Comparison of ENCODE assay signal across 15 cellular contexts in the genomic region with DNA sequence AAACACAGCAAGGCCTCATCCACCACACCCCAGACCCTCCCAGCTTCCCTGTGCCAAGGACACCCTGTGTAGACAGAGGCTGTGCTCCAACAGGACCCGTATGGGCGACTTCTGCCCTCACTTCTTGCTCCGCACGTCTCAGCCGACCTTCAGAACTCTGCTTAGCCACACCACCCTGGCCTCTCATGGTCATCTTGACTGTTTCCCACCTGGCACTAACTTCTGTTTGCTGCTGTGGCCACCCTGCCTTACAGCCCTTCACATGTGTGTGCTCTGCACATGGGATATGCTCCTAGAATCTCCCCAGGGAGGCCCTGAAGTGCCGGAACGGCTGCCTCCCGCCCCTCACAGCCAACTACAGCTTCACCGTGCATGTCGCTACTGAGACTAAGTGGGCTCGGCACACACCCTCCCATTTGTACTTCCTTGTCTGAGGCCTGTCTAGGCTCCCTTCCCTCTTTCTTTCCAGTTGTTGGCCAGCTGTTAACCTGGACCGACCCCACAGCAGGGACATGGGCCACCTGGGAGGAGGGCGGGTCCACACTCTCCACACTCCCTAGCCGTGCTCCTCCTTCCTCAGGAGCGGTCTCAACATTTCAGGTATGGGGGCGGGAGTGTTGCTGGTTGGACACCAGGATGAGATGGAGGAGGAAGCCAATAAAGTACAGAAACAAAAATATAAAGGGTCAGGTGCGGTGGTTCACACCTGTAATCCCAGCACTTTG.
A peak's percentile ranks its signal among the peaks of the same experiment; 100 is the strongest.
DNase-seq lines count a peak whose midpoint lies in the region; ATAC-seq and TF ChIP-seq lines count a peak whose summit lies in the region.
"Had no signal": no experiment of that assay in that cellular context is flagged by ENCODE, and none has a peak within 500 bp of the region (broad histone marks: within the 10 kb centered on the region; RNA-seq: fewer than 3 reads in every experiment).

No MANE protein-coding gene starts in this region.

- DNase-seq in cardiac muscle cell (ENCODE audit: low read depth in 1 of 2, low spot score in 1 of 2) (no peak), Right ventricle myocardium superior (no peak), RWPE1 (ENCODE audit: low spot score) (no peak), lower lobe of right lung (no peak), type B pancreatic cell (ENCODE audit: extremely low spot score, unreplicated experiment) (no peak), HUDEP-2 (lab: John Stamatoyannopoulos, UW; ENCODE audit: unreplicated experiment in 76 of 76) (no peak)
- DNase-seq in stimulated activated CD4-positive, alpha-beta T cell treated with anti-CD3 and anti-CD28 coated beads, Interleukin-1b, Interleukin-23, amount 100 ng/mL, for 48 hours, result no peak
- DNase-seq in activated effector memory CD4-positive, alpha-beta T cell treated with Interleukin-2 at 50 U/mL for 16 hours, result no peak
- DNase-seq: cerebellar nuclear complex; esophagus squamous epithelium; mesendoderm; NK-92 treated with Interleukin-12 subunit alpha and Interleukin-12 subunit beta, amount 100 ng/mL, for 24 hours; SK-N-SH had no signal

- POLR2A ChIA-PET in RWPE1 (lab: Yijun Ruan, JAX; ENCODE audit: low non-redundant PET), result no interaction called here

- peaks cover 9% of the 10 kb centered on the region for H3K4me1 Mint-ChIP-seq in type B pancreatic cell (ENCODE audit: unreplicated experiment)

- H3K9me3 Mint-ChIP-seq in type B pancreatic cell, result no peaks in the 10 kb centered on the region

- H3K36me3 Mint-ChIP-seq in type B pancreatic cell, result peaks cover 15% of the 10 kb centered on the region

- no peaks in the 10 kb centered on the region for H3K27me3 Mint-ChIP-seq in type B pancreatic cell

- no peak overlapping the region for H3K4me3 ChIP-seq in cardiac muscle cell
- no peak overlapping the region for H3K4me3 ChIP-seq in lower lobe of right lung
- H3K4me3 ChIP-seq: esophagus squamous epithelium had no signal

- no peak for ATAC-seq in Right ventricle myocardium superior (ENCODE audit: poor library complexity)
- ATAC-seq in lower lobe of right lung, result peak; percentile 12 to 48
- ATAC-seq: activated CD4-positive, CD25-positive, alpha-beta regulatory T cell treated with anti-CD3 and anti-CD28 coated beads, Interleukin-2, amount 50 U/mL, for 24 hours had no signal

- H3K27me3 ChIP-seq in cardiac muscle cell, result no peaks in the 10 kb centered on the region
- no peaks in the 10 kb centered on the region for H3K27me3 ChIP-seq in lower lobe of right lung (ENCODE audit: low read depth)
- H3K27me3 ChIP-seq: esophagus squamous epithelium had no signal

- H3K9me3 ChIP-seq in cardiac muscle cell (ENCODE audit: low read depth), result no peaks in the 10 kb centered on the region
- no peaks in the 10 kb centered on the region for H3K9me3 ChIP-seq in lower lobe of right lung
- H3K9me3 ChIP-seq: esophagus squamous epithelium, SK-N-SH had no signal

- intact Hi-C loops in Right ventricle myocardium superior (cut with DNase I) (no loop called here), lower lobe of right lung (cut with DNase I) (no loop called here)

- H3K36me3 ChIP-seq in cardiac muscle cell (no peaks in the 10 kb centered on the region), lower lobe of right lung (peaks cover 41% of the 10 kb centered on the region)

- no peak overlapping the region for H3K4me3 Mint-ChIP-seq in type B pancreatic cell

- CTCF ChIA-PET in RWPE1 (lab: Yijun Ruan, JAX), result no interaction called here

- H3K27ac Mint-ChIP-seq in type B pancreatic cell, result peak overlapping the region; percentile 42

- TF ChIP-seq CTCF in cardiac muscle cell (IDR thresholded peaks at IDR 0.05; ENCODE audit: low read depth, low read length), result no peak
- TF ChIP-seq CTCF in RWPE1 (conservative IDR thresholded peaks at IDR 0.05; ENCODE audit: low read depth), result no peak
- no peak for TF ChIP-seq CTCF in lower lobe of right lung (IDR thresholded peaks at IDR 0.05)
- TF ChIP-seq CTCF in type B pancreatic cell (conservative IDR thresholded peaks at IDR 0.05), result no peak

- H3K4me1 ChIP-seq in cardiac muscle cell (ENCODE audit: low read depth), result peaks cover 25% of the 10 kb centered on the region
- H3K4me1 ChIP-seq in lower lobe of right lung, result peaks cover 21% of the 10 kb centered on the region
- H3K4me1 ChIP-seq: parathyroid adenoma had no signal

- H3K27ac ChIP-seq in cardiac muscle cell (peak overlapping the region; percentile 25), RWPE1 (peak overlapping the region; percentile 88), lower lobe of right lung (peak overlapping the region; percentile 53)
- H3K27ac ChIP-seq: parathyroid adenoma had no signal

Comparison
In these comparisons a context has a peak if more than half of its experiments do, and no peak if none do; other contexts are left out.
1. H3K27ac ChIP-seq: peak in every context shown above with its lines; median percentile 88 in RWPE1; 53 in lower lobe of right lung; 25 in cardiac muscle cell.